12 cellular contexts compared by ENCODE assay signal in the genomic region with DNA sequence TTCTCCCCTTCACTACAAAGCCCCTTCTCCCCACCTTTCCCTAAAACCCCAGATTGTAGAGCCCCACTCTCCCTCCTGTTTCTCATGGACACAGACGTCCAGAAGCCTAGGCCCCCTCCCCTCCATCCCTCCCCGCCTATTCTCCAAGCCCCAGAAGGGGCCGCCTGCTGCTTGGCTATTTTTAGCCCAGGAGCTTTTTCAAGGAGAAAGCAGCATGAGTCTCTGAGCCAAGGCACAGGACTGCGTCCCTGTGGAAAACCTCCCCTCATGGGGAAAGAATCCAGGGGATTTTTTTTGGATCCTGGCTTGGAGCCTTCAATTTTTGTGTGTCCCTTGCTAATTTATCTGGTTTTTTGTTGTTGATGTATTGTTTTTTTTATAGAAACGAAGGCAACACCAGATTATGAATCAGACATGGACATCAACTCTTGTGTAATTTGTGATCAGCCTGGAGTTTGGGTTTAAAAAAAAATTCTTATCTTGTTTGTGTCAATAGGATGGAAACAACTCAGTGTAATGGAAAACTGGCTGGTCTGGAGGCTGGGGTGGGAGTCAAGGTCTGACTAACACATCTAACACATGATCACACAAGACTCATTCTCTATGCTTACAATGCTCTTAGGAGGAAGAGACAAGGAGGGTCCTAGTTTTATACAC. TPM values are rescaled to one million over a fixed set of nuclear protein-coding genes. Genes with fewer than 3 reads are reported as not detected.
A peak's percentile ranks its signal among the peaks of the same experiment; 100 is the strongest.
DNase-seq lines count a peak whose midpoint lies in the region; ATAC-seq and TF ChIP-seq lines count a peak whose summit lies in the region.
"Had no signal": no experiment of that assay in that cellular context is flagged by ENCODE, and none has a peak within 500 bp of the region (broad histone marks: within the 10 kb centered on the region; RNA-seq: fewer than 3 reads in every experiment).

No MANE protein-coding gene starts in this region.

- TF ChIP-seq CTCF in colonic mucosa (IDR thresholded peaks at IDR 0.05): no peak
- TF ChIP-seq CTCF in stomach (IDR thresholded peaks at IDR 0.05): no peak

- TF ChIP-seq POLR2A in stomach (IDR thresholded peaks at IDR 0.05): no peak

- TF ChIP-seq EP300 in stomach (IDR thresholded peaks at IDR 0.05): no peak

- H3K4me1 ChIP-seq in colonic mucosa (no peaks in the 10 kb centered on the region), stomach (peaks cover 0 to 35% (median 17%) of the 10 kb centered on the region in 4 donors)

- intact Hi-C loops in colonic mucosa (cut with DNase I) (no loop called here), stomach (cut with DNase I; ENCODE audit: low total_unique reads) (no loop called here)

- H3K4me3 ChIP-seq in colonic mucosa: no peak overlapping the region
- H3K4me3 ChIP-seq in stomach: no peak overlapping the region

- DNase-seq in NCI-H2227 (lab: John Stamatoyannopoulos, UW; ENCODE audit: unreplicated experiment) (peak; percentile 71), colonic mucosa (no peak), left kidney (ENCODE audit: low read depth, low spot score) (peak; percentile 38), stomach (no peak), Kasumi-1 (lab: John Stamatoyannopoulos, UW) (no peak)
- DNase-seq: activated gamma-delta T cell treated with Interleukin-2 at 50 U/mL for 16 hours, GDM1, SW 1271 had no signal

- H3K36me3 ChIP-seq in colonic mucosa (no peaks in the 10 kb centered on the region), stomach (no peaks in the 10 kb centered on the region)

- H3K9me3 ChIP-seq in colonic mucosa (no peaks in the 10 kb centered on the region), stomach (peaks cover 0 to 10% (median 4%) of the 10 kb centered on the region in 4 donors)

- WGBS in stomach, 5 donors: 19 to 44% (median 32%) methylated on average over 5 of the region's 5 CpGs

- peak overlapping the region; percentile 55 for H3K27ac ChIP-seq in colonic mucosa
- peak overlapping the region in 4 of 5 donors; percentile 56 to 82 (median 71) for H3K27ac ChIP-seq in stomach

- H3K9ac ChIP-seq in colonic mucosa (ENCODE audit: low read depth in 2 of 2, low read length in 2 of 2): no peak overlapping the region

- H3K27me3 ChIP-seq in colonic mucosa (no peaks in the 10 kb centered on the region), stomach (no peaks in the 10 kb centered on the region)

- no peak for ATAC-seq in GM18873 (IDR thresholded peaks at IDR 0.05; ENCODE audit: low FRiP score, unreplicated experiment)
- no peak for ATAC-seq in HG03565 (IDR thresholded peaks at IDR 0.05; ENCODE audit: unreplicated experiment)
- no peak for ATAC-seq in GM19467 (IDR thresholded peaks at IDR 0.05; ENCODE audit: unreplicated experiment)

RNA-seq across cellular contexts. Expression of a gene that starts 17.4 kb away (rescaled TPM):
- total RNA-seq in colonic mucosa: not detected
- not detected for total RNA-seq in stomach
- not detected for polyA plus RNA-seq in stomach
- total RNA-seq: kidney epithelial cell had no signal

RNA-seq across cellular contexts. Expression of a gene that starts 35.7 kb away (rescaled TPM):
- 10 to 100 TPM in 1 of 2 donors, 1 to 10 TPM in 1; 9.2 to 20.0 TPM for total RNA-seq in colonic mucosa
- total RNA-seq in stomach: 10 to 100 TPM; 21.7 to 71.1 (median 34.4) TPM
- 10 to 100 TPM; 14.7 to 17.4 (median 16.3) TPM for polyA plus RNA-seq in stomach

Comparison
In these comparisons a context has a peak if more than half of its experiments do, and no peak if none do; other contexts are left out.
1. DNase-seq: peak in NCI-H2227 (single experiment) and left kidney (single experiment); none in colonic mucosa (single experiment), stomach (single experiment) and Kasumi-1 (0 of 2).